Comparison of ENCODE assay signal across 13 cellular contexts in the genomic region with DNA sequence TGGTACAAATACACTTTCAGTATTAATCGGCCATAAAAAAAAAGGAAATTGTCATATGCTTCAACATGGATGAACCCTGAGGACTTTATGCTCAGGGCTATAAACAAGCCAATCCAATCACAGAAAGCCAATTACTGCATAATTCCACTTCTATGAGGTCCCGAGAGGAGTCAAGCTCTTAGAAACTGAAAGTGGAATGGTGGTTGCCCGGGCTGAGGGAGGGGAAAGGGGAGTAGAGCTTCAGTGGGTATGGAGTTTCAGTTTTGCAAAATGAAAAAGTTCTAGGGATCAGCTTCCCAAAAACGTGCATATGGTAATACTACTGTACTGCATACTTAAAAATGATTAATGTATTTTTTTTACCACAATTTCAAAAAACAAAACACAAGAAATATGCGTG. TPM values are rescaled to one million over a fixed set of nuclear protein-coding genes. Genes with fewer than 3 reads are reported as not detected.
DNase-seq lines count a peak whose midpoint lies in the region; ATAC-seq, FAIRE-seq and TF ChIP-seq lines count a peak whose summit lies in the region.
"Had no signal": no experiment of that assay in that cellular context is flagged by ENCODE, and none has a peak within 500 bp of the region (broad histone marks: within the 10 kb centered on the region; RNA-seq: fewer than 3 reads in every experiment).

No MANE protein-coding gene starts in this region.

- peaks cover 60% of the 10 kb centered on the region for H3K36me3 Mint-ChIP-seq in activated B cell treated with CpG ODN at 0.5 μM for 24 hours (ENCODE audit: low read depth)
- H3K36me3 Mint-ChIP-seq in stimulated activated naive B cell treated with anti-CD40 and anti-IgM and Interleukin-4, amounts not matched to agents 10 μg/mL and 1 μg/mL and 100 μg/mL, for 72 hours: peaks cover 27 to 67% of the 10 kb centered on the region in 2 donors

- H4K5ac ChIP-seq in IMR-90 (ENCODE audit: low read depth, low read length): no peak overlapping the region

- H3K4me1 Mint-ChIP-seq in activated B cell treated with CpG ODN at 0.5 μM for 24 hours: peaks cover 67% of the 10 kb centered on the region
- H3K4me1 Mint-ChIP-seq in stimulated activated naive B cell treated with anti-CD40 and anti-IgM and Interleukin-4, amounts not matched to agents 10 μg/mL and 1 μg/mL and 100 μg/mL, for 72 hours: peaks cover 43 to 81% of the 10 kb centered on the region in 2 donors

- H3K56ac ChIP-seq in IMR-90 (ENCODE audit: extremely low read depth, insufficient read depth, low read length): no peak overlapping the region

- no peak for DNase-seq in IMR-90
- no peak for DNase-seq in activated B cell treated with CpG ODN at 0.5 μM for 24 hours
- no peak for DNase-seq in keratinocyte (ENCODE audit: low read depth, low spot score)
- no peak for DNase-seq in stimulated activated naive B cell treated with anti-CD40 and anti-IgM and Interleukin-4, amounts not matched to agents 10 μg/mL and 1 μg/mL and 100 μg/mL, for 72 hours
- no peak for DNase-seq in OCI-LY7 (ENCODE audit: low spot score)
- no peak for DNase-seq in COR-L47 (lab: John Stamatoyannopoulos, UW)
- no peak for DNase-seq in putamen (ENCODE audit: low spot score)
- DNase-seq: effector CD8-positive, alpha-beta T cell; GF-D8; NCI-H1436 treated with DMSO at 0.1 percent for 48 hours; SJCRH30; stimulated activated CD4-positive, alpha-beta T cell treated with anti-CD3 and anti-CD28 coated beads, Interleukin-2, amount 100 ng/mL, for 24 hours had no signal

- WGBS in IMR-90 (ENCODE audit: extremely low coverage in 2 of 2, insufficient read length in 1 of 2), 2 experiments: no CpG with 5 or more reads among the region's 5 CpGs

- H3K36me3 ChIP-seq in IMR-90 (ENCODE audit: control insufficient read depth, insufficient read depth, low read length) (peaks cover 11% of the 10 kb centered on the region), keratinocyte (ENCODE audit: control insufficient read depth in 2 of 2, extremely low read depth in 1 of 2, insufficient read depth in 2 of 2, low read length in 2 of 2) (peaks cover 4 to 5% of the 10 kb centered on the region in 2 experiments), OCI-LY7 (ENCODE audit: insufficient read depth, low read length) (peaks cover 54% of the 10 kb centered on the region)
- H3K36me3 ChIP-seq: SJCRH30 had no signal

- no peak overlapping the region for H2AK5ac ChIP-seq in IMR-90 (ENCODE audit: low read depth, low read length)

- H3K79me2 ChIP-seq in keratinocyte (ENCODE audit: control insufficient read depth, insufficient read depth, low read length) (peaks cover 39% of the 10 kb centered on the region), OCI-LY7 (ENCODE audit: insufficient read depth, low read depth, low read length) (peaks cover 30% of the 10 kb centered on the region; the same call in 1 of the 2 replicates)

- no peak for FAIRE-seq in keratinocyte (lab: Jason Lieb, UNC)

- H3K4me2 ChIP-seq in IMR-90 (ENCODE audit: low read depth, low read length) (peak overlapping the region; percentile 36; the same call in 1 of the 2 replicates), keratinocyte (ENCODE audit: control insufficient read depth, extremely low read depth, insufficient read depth, low read depth, low read length) (peak overlapping the region; percentile 83), OCI-LY7 (ENCODE audit: low read length) (no peak overlapping the region)

- no peaks in the 10 kb centered on the region for H3K27me3 Mint-ChIP-seq in activated B cell treated with CpG ODN at 0.5 μM for 24 hours
- H3K27me3 Mint-ChIP-seq in stimulated activated naive B cell treated with anti-CD40 and anti-IgM and Interleukin-4, amounts not matched to agents 10 μg/mL and 1 μg/mL and 100 μg/mL, for 72 hours: no peaks in the 10 kb centered on the region

- ATAC-seq in IMR-90 (ENCODE audit: low read depth) (peak; percentile 57), activated B cell treated with CpG ODN at 0.5 μM for 24 hours (ENCODE audit: low read depth) (peak; percentile 57), HG03095 (IDR thresholded peaks at IDR 0.05; ENCODE audit: unreplicated experiment) (no peak)
- ATAC-seq in stimulated activated naive B cell treated with anti-CD40 and anti-IgM and Interleukin-4, amounts not matched to agents 10 μg/mL and 1 μg/mL and 100 μg/mL, for 72 hours (replicated peaks): peak; percentile 68 to 78

- H3K23ac ChIP-seq in IMR-90 (ENCODE audit: low read depth, low read length): no peak overlapping the region

- dilution Hi-C loops in IMR-90 (cut with HindIII; ENCODE audit: low sequenced_read_pairs, unreplicated experiment): no loop called here
- dilution Hi-C loops in keratinocyte (cut with MboI; ENCODE audit: extremely low pct_ligation_motif_present, low sequenced_read_pairs): no loop called here

- intact Hi-C loops in IMR-90 (cut with micrococcal nuclease) (no loop called here), activated B cell treated with CpG ODN at 0.5 μM for 24 hours (cut with micrococcal nuclease) (no loop called here), OCI-LY7 (cut with micrococcal nuclease; ENCODE audit: unreplicated experiment) (no loop called here)

- no peak overlapping the region for H4K8ac ChIP-seq in IMR-90 (ENCODE audit: low read depth in 2 of 2, low read length in 2 of 2)

- TF ChIP-seq RAD21 in IMR-90 (IDR thresholded peaks at IDR 0.05; ENCODE audit: low read length): no peak

- H3K27me3 ChIP-seq in IMR-90 (ENCODE audit: control insufficient read depth, insufficient read depth, low read length): no peaks in the 10 kb centered on the region
- no peaks in the 10 kb centered on the region for H3K27me3 ChIP-seq in keratinocyte (ENCODE audit: control insufficient read depth, extremely low read depth, insufficient read depth, low read length)
- H3K27me3 ChIP-seq: SJCRH30 had no signal

- in situ Hi-C loops in IMR-90 (cut with MboI; ENCODE audit: low sequenced_read_pairs): no loop called here

- no peaks in the 10 kb centered on the region for H3K4me1 ChIP-seq in IMR-90 (ENCODE audit: control insufficient read depth, insufficient read depth, low read length)
- H3K4me1 ChIP-seq in keratinocyte (ENCODE audit: control insufficient read depth, extremely low read depth, insufficient read depth, low read length): peaks cover 11% of the 10 kb centered on the region
- no peaks in the 10 kb centered on the region for H3K4me1 ChIP-seq in OCI-LY7 (ENCODE audit: insufficient read depth, low read length, poor library complexity, severe bottlenecking)
- H3K4me1 ChIP-seq: SJCRH30 had no signal

- H2AK9ac ChIP-seq in IMR-90 (replicated peaks; ENCODE audit: low read depth, low read length, poor library complexity): no peak overlapping the region

- H3K9me1 ChIP-seq in IMR-90 (ENCODE audit: insufficient read depth, low read length): peaks cover 13% of the 10 kb centered on the region; the same call in 1 of the 2 replicates
- no peaks in the 10 kb centered on the region for H3K9me1 ChIP-seq in keratinocyte (ENCODE audit: control insufficient read depth, extremely low read depth, insufficient read depth, low read length)

- H3K9ac ChIP-seq in IMR-90 (ENCODE audit: low read depth, low read length) (no peak overlapping the region), keratinocyte (ENCODE audit: control insufficient read depth, extremely low read depth, insufficient read depth, low read length) (peak overlapping the region; percentile 39)

- TF ChIP-seq POLR2A in IMR-90 (IDR thresholded peaks at IDR 0.05; ENCODE audit: low read depth, low read length): no peak

- H4K20me1 ChIP-seq in IMR-90 (ENCODE audit: insufficient read depth, low read length) (peaks cover 30% of the 10 kb centered on the region), keratinocyte (ENCODE audit: control insufficient read depth, extremely low read depth, insufficient read depth, low read length) (peaks cover 8% of the 10 kb centered on the region), OCI-LY7 (ENCODE audit: insufficient read depth, low read length) (no peaks in the 10 kb centered on the region)

- POLR2A ChIA-PET in IMR-90 (lab: Charles Lee; ENCODE audit: unreplicated experiment) (no interaction called here), activated B cell treated with CpG ODN at 0.5 μM for 24 hours (lab: Charles Lee) (interaction anchor here (1.0 kb wide), 1 partner anchor 14 kb away, joined by 3 read pairs; no protein-coding TSS in a partner anchor), OCI-LY7 (lab: Charles Lee) (no interaction called here)

- no peak overlapping the region for H3K27ac ChIP-seq in IMR-90 (ENCODE audit: insufficient read depth, low read length)
- H3K27ac ChIP-seq in keratinocyte (ENCODE audit: control insufficient read depth, insufficient read depth, low read length): peak overlapping the region; percentile 49
- H3K27ac ChIP-seq in OCI-LY7 (ENCODE audit: low read depth, low read length, poor library complexity, severe bottlenecking): no peak overlapping the region
- H3K27ac ChIP-seq: SJCRH30 had no signal

- BruUV-seq in IMR-90 (replicated peaks; lab: Mats Ljungman, UMichigan) (no TSS peak), OCI-LY7 (replicated peaks; lab: Mats Ljungman, UMichigan) (no TSS peak)

- H3K18ac ChIP-seq in IMR-90 (ENCODE audit: low read depth, low read length): no peak overlapping the region

- peaks cover 32 to 60% of the 10 kb centered on the region in 2 experiments for H3K79me1 ChIP-seq in IMR-90 (ENCODE audit: low read depth in 1 of 2, low read length in 2 of 2)

- H2BK5ac ChIP-seq in IMR-90 (ENCODE audit: low read depth, low read length, poor library complexity, severe bottlenecking): no peak overlapping the region

- no peak overlapping the region for H2AFZ ChIP-seq in IMR-90 (replicated peaks; ENCODE audit: low read length, poor library complexity)
- no peak overlapping the region for H2AFZ ChIP-seq in keratinocyte (ENCODE audit: control insufficient read depth, low read length)
- H2AFZ ChIP-seq in OCI-LY7 (ENCODE audit: low read length): no peak overlapping the region

- TF ChIP-seq CTCF in IMR-90 (conservative IDR thresholded peaks at IDR 0.05; ENCODE audit: low read depth, low read length) (no peak), activated B cell treated with CpG ODN at 0.5 μM for 24 hours (IDR thresholded peaks at IDR 0.05) (no peak), keratinocyte (optimal IDR thresholded peaks at IDR 0.05 in 1 of 3, IDR thresholded peaks at IDR 0.05 in 1 of 3, conservative IDR thresholded peaks at IDR 0.05 in 1 of 3; ENCODE audit: extremely low read depth in 1 of 3, insufficient read depth in 2 of 3, low read length in 3 of 3) (no peak), OCI-LY7 (conservative IDR thresholded peaks at IDR 0.05; ENCODE audit: low read length) (no peak)

- H3K4ac ChIP-seq in IMR-90 (ENCODE audit: low read depth, low read length): no peak overlapping the region

- no peak overlapping the region for H2BK15ac ChIP-seq in IMR-90 (ENCODE audit: low read depth, low read length)

- H3K27ac Mint-ChIP-seq in activated B cell treated with CpG ODN at 0.5 μM for 24 hours: peak overlapping the region; percentile 73
- H3K27ac Mint-ChIP-seq in stimulated activated naive B cell treated with anti-CD40 and anti-IgM and Interleukin-4, amounts not matched to agents 10 μg/mL and 1 μg/mL and 100 μg/mL, for 72 hours: peak overlapping the region; percentile 22

- H2BK120ac ChIP-seq in IMR-90 (ENCODE audit: low read depth, low read length): no peak overlapping the region

- no peak overlapping the region for H3K4me3 ChIP-seq in IMR-90 (ENCODE audit: insufficient read depth, low read depth, low read length)
- H3K4me3 ChIP-seq in keratinocyte (ENCODE audit: control insufficient read depth in 2 of 3, extremely low read depth in 1 of 3, insufficient read depth in 2 of 3, low read depth in 1 of 3, low read length in 3 of 3): peak overlapping the region in 2 of 3 experiments; percentile 36 to 58
- H3K4me3 ChIP-seq in OCI-LY7 (ENCODE audit: low read depth, low read length, poor library complexity, severe bottlenecking): no peak overlapping the region
- H3K4me3 ChIP-seq: SJCRH30 had no signal

- H3K14ac ChIP-seq in IMR-90 (replicated peaks; ENCODE audit: low read depth, low read length): no peak overlapping the region

- CTCF ChIA-PET in IMR-90 (lab: Yijun Ruan, JAX) (no interaction called here), activated B cell treated with CpG ODN at 0.5 μM for 24 hours (lab: Charles Lee) (interaction anchor here (1.3 kb wide), 1 partner anchor 9 kb away, joined by 4 read pairs; no protein-coding TSS in a partner anchor), OCI-LY7 (lab: Charles Lee; ENCODE audit: unreplicated experiment) (no interaction called here)

- H3K9me3 Mint-ChIP-seq in activated B cell treated with CpG ODN at 0.5 μM for 24 hours: no peaks in the 10 kb centered on the region
- H3K9me3 Mint-ChIP-seq in stimulated activated naive B cell treated with anti-CD40 and anti-IgM and Interleukin-4, amounts not matched to agents 10 μg/mL and 1 μg/mL and 100 μg/mL, for 72 hours: no peaks in the 10 kb centered on the region

- no peaks in the 10 kb centered on the region for H3K9me2 ChIP-seq in OCI-LY7 (ENCODE audit: insufficient read depth, low read length)

- no peak overlapping the region for H2BK20ac ChIP-seq in IMR-90 (ENCODE audit: low read depth, low read length)

- no peak overlapping the region for H4K91ac ChIP-seq in IMR-90 (ENCODE audit: insufficient read depth, low read depth, low read length)

- H3K4me3 Mint-ChIP-seq in activated B cell treated with CpG ODN at 0.5 μM for 24 hours: peak overlapping the region; percentile 28
- H3K4me3 Mint-ChIP-seq in stimulated activated naive B cell treated with anti-CD40 and anti-IgM and Interleukin-4, amounts not matched to agents 10 μg/mL and 1 μg/mL and 100 μg/mL, for 72 hours: peak overlapping the region in 1 of 2 donors; percentile 11

- H3K9me3 ChIP-seq in IMR-90 (ENCODE audit: control insufficient read depth, insufficient read depth, low read length): no peaks in the 10 kb centered on the region
- H3K9me3 ChIP-seq in keratinocyte (ENCODE audit: control insufficient read depth, low read depth, low read length): no peaks in the 10 kb centered on the region
- H3K9me3 ChIP-seq in OCI-LY7 (ENCODE audit: low read length): no peaks in the 10 kb centered on the region
- H3K9me3 ChIP-seq: SJCRH30 had no signal

RNA-seq across cellular contexts. Expression of gene RNF34, which starts 52.0 kb away (rescaled TPM):
- total RNA-seq in IMR-90 (2012; rRNA removed) (69.4 and 69.5 TPM in 2 replicates), activated B cell treated with CpG ODN at 0.5 μM for 24 hours (71.2 and 75.3 TPM in 2 replicates), OCI-LY7 (2022) (85.4 and 87.8 TPM in 2 replicates)
- polyA plus RNA-seq in IMR-90 (2012; rRNA removed) (33.2 and 39.4 TPM in 2 replicates), keratinocyte (39.0 to 49.0 TPM (median 49.0 TPM) in 3 replicates)
- 19.0 and 26.8 TPM in 2 replicates for polyA plus RNA-seq in IMR-90 (2012; cell fraction: cytosol; rRNA removed)
- 34.9 and 48.9 TPM in 2 replicates for polyA plus RNA-seq in IMR-90 (2012; cell fraction: nucleus; rRNA removed; ENCODE audit: low replicate concordance)
- 17.5 TPM for polyA plus RNA-seq in keratinocyte (2011; ENCODE audit: low read depth)
- polyA plus RNA-seq in keratinocyte (2011; cell fraction: cytosol; rRNA removed): 30.3 and 31.3 TPM in 2 replicates
- 56.4 and 66.7 TPM in 2 replicates for polyA plus RNA-seq in keratinocyte (2011; cell fraction: nucleus; rRNA removed)
- polyA plus RNA-seq in keratinocyte (2012; ENCODE audit: low replicate concordance): 26.7 and 57.6 TPM in 2 replicates
- 84.3 to 295 TPM (median 139 TPM) in 3 replicates for polyA minus RNA-seq in keratinocyte
- 41.2 TPM for polyA minus RNA-seq in keratinocyte (2011; cell fraction: cytosol; rRNA and poly(A)+ RNA removed)
- polyA minus RNA-seq in keratinocyte (2011; cell fraction: nucleus; rRNA and poly(A)+ RNA removed): 47.1 and 55.9 TPM in 2 replicates
- total RNA-seq in OCI-LY7 (2014; rRNA removed; shearing (Covaris generic)): 145 and 173 TPM in 2 replicates

Comparison
In these comparisons a context has a peak if more than half of its experiments do, and no peak if none do; other contexts are left out.
1. H3K4me3 ChIP-seq: peak in keratinocyte (2 of 3); none in IMR-90 (single experiment) and OCI-LY7 (single experiment).